24 cellular contexts compared by ENCODE assay signal in the genomic region with DNA sequence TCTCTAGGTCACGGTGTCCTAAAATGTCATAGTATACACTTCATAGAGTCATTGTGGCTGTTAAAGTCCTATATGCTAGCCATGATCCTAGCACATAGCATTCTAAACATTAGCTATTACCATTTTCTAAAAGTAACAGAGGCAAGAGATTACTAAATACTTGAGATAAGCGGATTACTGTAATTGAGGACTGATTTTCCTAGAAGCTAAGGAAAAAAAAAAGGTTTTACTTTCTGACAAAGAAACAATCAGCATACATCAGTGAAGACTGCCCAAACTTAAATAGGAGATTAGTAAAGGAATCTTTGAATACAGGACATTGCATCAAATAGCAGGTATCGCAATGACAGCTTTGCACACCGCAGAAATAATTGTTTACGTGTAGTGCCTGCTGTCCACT.
"Had no signal": no experiment of that assay in that cellular context is flagged by ENCODE, and none has a peak within 500 bp of the region (broad histone marks: within the 10 kb centered on the region; RNA-seq: fewer than 3 reads in every experiment).

No MANE protein-coding gene starts in this region.

- H3K9me3 ChIP-seq: esophagus muscularis mucosa, heart right ventricle, ovary, sigmoid colon, spleen, testis, tibial artery had no signal

- H3K9me3 Mint-ChIP-seq: dendritic cell treated with granulocyte-macrophage colony-stimulating factor and Interleukin-4, amounts not matched to agents 40 ng/mL and 50 ng/mL, for 4 days; memory B cell; natural killer cell; stimulated activated memory B cell treated with anti-CD40 and anti-IgM and Interleukin-4, amounts not matched to agents 10 μg/mL and 1 μg/mL and 100 μg/mL, for 72 hours; type B pancreatic cell had no signal

- H3K27ac ChIP-seq: esophagus muscularis mucosa, foreskin keratinocyte, ovary, sigmoid colon, skin epidermis, spleen, testis, tibial artery had no signal

- H3K4me3 Mint-ChIP-seq: dendritic cell treated with granulocyte-macrophage colony-stimulating factor and Interleukin-4, amounts not matched to agents 40 ng/mL and 50 ng/mL, for 4 days; memory B cell; natural killer cell; stimulated activated memory B cell treated with anti-CD40 and anti-IgM and Interleukin-4, amounts not matched to agents 10 μg/mL and 1 μg/mL and 100 μg/mL, for 72 hours; type B pancreatic cell had no signal

- H3K27ac Mint-ChIP-seq: dendritic cell treated with granulocyte-macrophage colony-stimulating factor and Interleukin-4, amounts not matched to agents 40 ng/mL and 50 ng/mL, for 4 days; memory B cell; natural killer cell; stimulated activated memory B cell treated with anti-CD40 and anti-IgM and Interleukin-4, amounts not matched to agents 10 μg/mL and 1 μg/mL and 100 μg/mL, for 72 hours; type B pancreatic cell had no signal

- H3K27me3 Mint-ChIP-seq: dendritic cell treated with granulocyte-macrophage colony-stimulating factor and Interleukin-4, amounts not matched to agents 40 ng/mL and 50 ng/mL, for 4 days; memory B cell; stimulated activated memory B cell treated with anti-CD40 and anti-IgM and Interleukin-4, amounts not matched to agents 10 μg/mL and 1 μg/mL and 100 μg/mL, for 72 hours; type B pancreatic cell had no signal

- H3K4me3 ChIP-seq: esophagus muscularis mucosa, heart right ventricle, lung, ovary, sigmoid colon, skin epidermis, spleen, testis, tibial artery had no signal

- DNase-seq: effector memory CD4-positive, alpha-beta T cell; foreskin keratinocyte; glutamatergic neuron; heart right ventricle; hippocampal formation; natural killer cell; occipital lobe; ovary; posterior cingulate gyrus; right cardiac atrium; sigmoid colon; spleen; stimulated activated CD4-positive, alpha-beta T cell treated with anti-CD3 and anti-CD28 coated beads, Interleukin-4, amount 100 ng/mL, for 4 hours; stimulated activated naive CD8-positive, alpha-beta T cell treated with anti-CD3 and anti-CD28 coated beads, Interleukin-15, Interleukin-2, amounts not matched to agents 100 U/mL and 50 U/mL, for 24 hours; substantia nigra; testis; tibial artery had no signal

- H3K4me1 Mint-ChIP-seq: natural killer cell had no signal

- H3K4me1 ChIP-seq: esophagus muscularis mucosa, foreskin keratinocyte, testis had no signal

- H3K36me3 ChIP-seq: esophagus muscularis mucosa, heart right ventricle, ovary, sigmoid colon, spleen, tibial artery had no signal

- H3K36me3 Mint-ChIP-seq: memory B cell; natural killer cell; stimulated activated memory B cell treated with anti-CD40 and anti-IgM and Interleukin-4, amounts not matched to agents 10 μg/mL and 1 μg/mL and 100 μg/mL, for 72 hours; type B pancreatic cell had no signal

- H3K27me3 ChIP-seq: esophagus muscularis mucosa, foreskin keratinocyte, heart right ventricle, ovary, sigmoid colon, spleen, testis, tibial artery had no signal

- ATAC-seq: foreskin keratinocyte; heart right ventricle; natural killer cell; right cardiac atrium; stimulated activated memory B cell treated with anti-CD40 and anti-IgM and Interleukin-4, amounts not matched to agents 10 μg/mL and 1 μg/mL and 100 μg/mL, for 72 hours; stimulated activated naive CD8-positive, alpha-beta T cell treated with anti-CD3 and anti-CD28 coated beads, Interleukin-15, Interleukin-2, amounts not matched to agents 100 U/mL and 50 U/mL, for 24 hours had no signal
